ENCODE assay signal across 18 cellular contexts in genomic region chr18:11750581-11751304, GRCh38.
DNase-seq lines count a peak whose midpoint lies in the region; ATAC-seq lines count a peak whose summit lies in the region.
"Had no signal": no experiment of that assay in that cellular context is flagged by ENCODE, and none has a peak within 500 bp of the region (broad histone marks: within the 10 kb centered on the region; RNA-seq: fewer than 3 reads in every experiment).

No MANE protein-coding gene starts in this region.

- H3K27ac Mint-ChIP-seq in T-helper 2 cell treated with Interferon-gamma antibody and Interleukin-4, amounts not matched to agents 5 μg/mL and 100 μg/mL, for 36 hours = no peak overlapping the region
- no peak overlapping the region for H3K27ac Mint-ChIP-seq in memory B cell
- H3K27ac Mint-ChIP-seq: activated CD4-positive, alpha-beta memory T cell treated with anti-CD3 and anti-CD28 coated beads, Interleukin-2, amount 10 ng/mL, durations not matched to agents 7 days and 5 days; activated naive CD8-positive, alpha-beta T cell treated with anti-CD3 and anti-CD28 coated beads, Interleukin-2, amount 10 ng/mL, durations not matched to agents 7 days and 5 days had no signal

- no peak overlapping the region for H3K9ac ChIP-seq in subcutaneous abdominal adipose tissue (ENCODE audit: low read length in 5 of 5)

- peak overlapping the region; percentile 10 for H3K4me3 Mint-ChIP-seq in T-helper 2 cell treated with Interferon-gamma antibody and Interleukin-4, amounts not matched to agents 5 μg/mL and 100 μg/mL, for 36 hours
- peak overlapping the region; percentile 32 for H3K4me3 Mint-ChIP-seq in memory B cell
- H3K4me3 Mint-ChIP-seq: activated CD4-positive, alpha-beta memory T cell treated with anti-CD3 and anti-CD28 coated beads, Interleukin-2, amount 10 ng/mL, durations not matched to agents 7 days and 5 days; activated naive CD8-positive, alpha-beta T cell treated with anti-CD3 and anti-CD28 coated beads, Interleukin-2, amount 10 ng/mL, durations not matched to agents 7 days and 5 days had no signal

- DNase-seq in T-helper 2 cell treated with Interferon-gamma antibody and Interleukin-4, amounts not matched to agents 5 μg/mL and 100 μg/mL, for 36 hours (ENCODE audit: low spot score) = no peak
- DNase-seq in T-helper 2 cell (no peak), caudate nucleus (lab: John Stamatoyannopoulos, UW) (no peak), memory B cell (ENCODE audit: low spot score in 2 of 2) (no peak), SIG-M5 treated with dmso at 0.1 percent for 504 hours (lab: John Stamatoyannopoulos, UW; ENCODE audit: unreplicated experiment) (no peak), HAP-1 (ENCODE audit: low spot score in 2 of 2) (no peak), SKM-1 (lab: John Stamatoyannopoulos, UW; ENCODE audit: unreplicated experiment) (no peak)
- DNase-seq: 8988T; activated CD4-positive, alpha-beta memory T cell treated with anti-CD3 and anti-CD28 coated beads, Interleukin-2, amount 10 ng/mL, durations not matched to agents 7 days and 5 days; activated naive CD8-positive, alpha-beta T cell treated with anti-CD3 and anti-CD28 coated beads, Interleukin-2, amount 10 ng/mL, durations not matched to agents 7 days and 5 days; Calu3; EL; NCI-H1417 treated with DMSO at 0.1 percent for 48 hours; NCI-H2171 treated with DMSO at 0.1 percent for 48 hours; NCI-H526 treated with DMSO at 0.1 percent for 48 hours; SHP77; stimulated activated naive CD4-positive, alpha-beta T cell had no signal

- H3K4me1 ChIP-seq in subcutaneous abdominal adipose tissue (ENCODE audit: control insufficient read depth in 5 of 5, insufficient read depth in 5 of 5, low read length in 5 of 5) = peaks cover 0 to 20% (median 19%) of the 10 kb centered on the region in 5 donors
- no peaks in the 10 kb centered on the region for H3K4me1 ChIP-seq in HAP-1

- H3K27ac ChIP-seq in caudate nucleus (ENCODE audit: low read depth, low read length) = peak overlapping the region; percentile 74
- no peak overlapping the region for H3K27ac ChIP-seq in subcutaneous abdominal adipose tissue (ENCODE audit: low read depth, low read length)

- peaks cover 71% of the 10 kb centered on the region for H3K27me3 Mint-ChIP-seq in T-helper 2 cell treated with Interferon-gamma antibody and Interleukin-4, amounts not matched to agents 5 μg/mL and 100 μg/mL, for 36 hours (ENCODE audit: low read depth)
- H3K27me3 Mint-ChIP-seq in memory B cell = peaks cover 26% of the 10 kb centered on the region

- no peaks in the 10 kb centered on the region for H3K9me3 ChIP-seq in subcutaneous abdominal adipose tissue (ENCODE audit: control insufficient read depth in 5 of 5, low read length in 5 of 5)
- H3K9me3 ChIP-seq in HAP-1 = no peaks in the 10 kb centered on the region

- in situ Hi-C loops in HAP-1 (cut with MboI; ENCODE audit: low sequenced_read_pairs) = no loop called here

- H3K9me3 Mint-ChIP-seq in T-helper 2 cell treated with Interferon-gamma antibody and Interleukin-4, amounts not matched to agents 5 μg/mL and 100 μg/mL, for 36 hours = no peaks in the 10 kb centered on the region
- no peaks in the 10 kb centered on the region for H3K9me3 Mint-ChIP-seq in memory B cell
- H3K9me3 Mint-ChIP-seq: activated CD4-positive, alpha-beta memory T cell treated with anti-CD3 and anti-CD28 coated beads, Interleukin-2, amount 10 ng/mL, durations not matched to agents 7 days and 5 days; activated naive CD8-positive, alpha-beta T cell treated with anti-CD3 and anti-CD28 coated beads, Interleukin-2, amount 10 ng/mL, durations not matched to agents 7 days and 5 days had no signal

- ATAC-seq in memory B cell (ENCODE audit: low read depth) = no peak

- peak overlapping the region in 4 of 5 donors; percentile 35 to 64 (median 56) for H3K4me3 ChIP-seq in subcutaneous abdominal adipose tissue (ENCODE audit: low read depth in 1 of 5, low read length in 5 of 5)
- no peak overlapping the region for H3K4me3 ChIP-seq in HAP-1

- H3K36me3 Mint-ChIP-seq in T-helper 2 cell treated with Interferon-gamma antibody and Interleukin-4, amounts not matched to agents 5 μg/mL and 100 μg/mL, for 36 hours (ENCODE audit: low read depth) = no peaks in the 10 kb centered on the region
- H3K36me3 Mint-ChIP-seq in memory B cell = no peaks in the 10 kb centered on the region
- H3K36me3 Mint-ChIP-seq: activated naive CD8-positive, alpha-beta T cell treated with anti-CD3 and anti-CD28 coated beads, Interleukin-2, amount 10 ng/mL, durations not matched to agents 7 days and 5 days had no signal

- peaks cover 5% of the 10 kb centered on the region for H3K4me1 Mint-ChIP-seq in T-helper 2 cell treated with Interferon-gamma antibody and Interleukin-4, amounts not matched to agents 5 μg/mL and 100 μg/mL, for 36 hours (ENCODE audit: low read depth)
- H3K4me1 Mint-ChIP-seq in memory B cell = peaks cover 9% of the 10 kb centered on the region

- H3K27me3 ChIP-seq in subcutaneous abdominal adipose tissue (ENCODE audit: control insufficient read depth in 5 of 5, insufficient read depth in 4 of 5, low read length in 5 of 5) (peaks cover 12 to 34% (median 22%) of the 10 kb centered on the region in 5 donors), HAP-1 (ENCODE audit: low read depth) (no peaks in the 10 kb centered on the region)

- no peaks in the 10 kb centered on the region for H3K36me3 ChIP-seq in subcutaneous abdominal adipose tissue (ENCODE audit: control insufficient read depth in 5 of 5, insufficient read depth in 5 of 5, low read length in 5 of 5)
- no peaks in the 10 kb centered on the region for H3K36me3 ChIP-seq in HAP-1 (replicated peaks)
